1 cellular context compared by ENCODE assay signal in genomic region chr20:38962044-38962897, GRCh38.
A peak's percentile ranks its signal among the peaks of the same experiment; 100 is the strongest.
TF ChIP-seq lines count a peak whose summit lies in the region.

Gene DHX35, plus strand, starts transcription at chr20:38962344. Its CDS starts 24 bp downstream, at chr20:38962368.

TF ChIP-seq in HepG2, 621 proteins besides CTCF, POLR2A, EP300 and RAD21 (continued from another document and continues in another):
- TF ChIP-seq CAMTA2 (CRISPR knock-in tag; IDR thresholded peaks at IDR 0.05; ENCODE audit: borderline replicate concordance), result peak; percentile 99
- 0 out of 2 replicates have a peak, but pooled peaks have one; percentile 68 for TF ChIP-seq TIGD3 (CRISPR knock-in tag; IDR thresholded peaks at IDR 0.05; ENCODE audit: borderline replicate concordance)
- TF ChIP-seq TBX2 (CRISPR knock-in tag; IDR thresholded peaks at IDR 0.05; ENCODE audit: borderline replicate concordance), result peak; percentile 96; the same call in 1 of the 2 replicates
- TF ChIP-seq ZNF468 (CRISPR knock-in tag; IDR thresholded peaks at IDR 0.05), result no peak
- TF ChIP-seq, protein P1, sequence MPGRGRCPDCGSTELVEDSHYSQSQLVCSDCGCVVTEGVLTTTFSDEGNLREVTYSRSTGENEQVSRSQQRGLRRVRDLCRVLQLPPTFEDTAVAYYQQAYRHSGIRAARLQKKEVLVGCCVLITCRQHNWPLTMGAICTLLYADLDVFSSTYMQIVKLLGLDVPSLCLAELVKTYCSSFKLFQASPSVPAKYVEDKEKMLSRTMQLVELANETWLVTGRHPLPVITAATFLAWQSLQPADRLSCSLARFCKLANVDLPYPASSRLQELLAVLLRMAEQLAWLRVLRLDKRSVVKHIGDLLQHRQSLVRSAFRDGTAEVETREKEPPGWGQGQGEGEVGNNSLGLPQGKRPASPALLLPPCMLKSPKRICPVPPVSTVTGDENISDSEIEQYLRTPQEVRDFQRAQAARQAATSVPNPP (CRISPR knock-in tag; IDR thresholded peaks at IDR 0.05), result peak; percentile 98; the same call in 1 of the 2 replicates
- peak; percentile 88 for TF ChIP-seq RNF2 (conservative IDR thresholded peaks at IDR 0.05; ENCODE audit: low read depth)
- TF ChIP-seq POLR2AphosphoS2 (IDR thresholded peaks at IDR 0.05; ENCODE audit: low read depth, low read length), result peak; percentile 59; the same call in 1 of the 2 replicates
- no peak for TF ChIP-seq PRPF4 (IDR thresholded peaks at IDR 0.05; ENCODE audit: low read depth, low read length, poor library complexity, severe bottlenecking)
- peak; percentile 32; the same call in 1 of the 2 replicates for TF ChIP-seq ZBTB20 (CRISPR knock-in tag; IDR thresholded peaks at IDR 0.05; ENCODE audit: borderline replicate concordance, low read depth)
- TF ChIP-seq, protein P2, sequence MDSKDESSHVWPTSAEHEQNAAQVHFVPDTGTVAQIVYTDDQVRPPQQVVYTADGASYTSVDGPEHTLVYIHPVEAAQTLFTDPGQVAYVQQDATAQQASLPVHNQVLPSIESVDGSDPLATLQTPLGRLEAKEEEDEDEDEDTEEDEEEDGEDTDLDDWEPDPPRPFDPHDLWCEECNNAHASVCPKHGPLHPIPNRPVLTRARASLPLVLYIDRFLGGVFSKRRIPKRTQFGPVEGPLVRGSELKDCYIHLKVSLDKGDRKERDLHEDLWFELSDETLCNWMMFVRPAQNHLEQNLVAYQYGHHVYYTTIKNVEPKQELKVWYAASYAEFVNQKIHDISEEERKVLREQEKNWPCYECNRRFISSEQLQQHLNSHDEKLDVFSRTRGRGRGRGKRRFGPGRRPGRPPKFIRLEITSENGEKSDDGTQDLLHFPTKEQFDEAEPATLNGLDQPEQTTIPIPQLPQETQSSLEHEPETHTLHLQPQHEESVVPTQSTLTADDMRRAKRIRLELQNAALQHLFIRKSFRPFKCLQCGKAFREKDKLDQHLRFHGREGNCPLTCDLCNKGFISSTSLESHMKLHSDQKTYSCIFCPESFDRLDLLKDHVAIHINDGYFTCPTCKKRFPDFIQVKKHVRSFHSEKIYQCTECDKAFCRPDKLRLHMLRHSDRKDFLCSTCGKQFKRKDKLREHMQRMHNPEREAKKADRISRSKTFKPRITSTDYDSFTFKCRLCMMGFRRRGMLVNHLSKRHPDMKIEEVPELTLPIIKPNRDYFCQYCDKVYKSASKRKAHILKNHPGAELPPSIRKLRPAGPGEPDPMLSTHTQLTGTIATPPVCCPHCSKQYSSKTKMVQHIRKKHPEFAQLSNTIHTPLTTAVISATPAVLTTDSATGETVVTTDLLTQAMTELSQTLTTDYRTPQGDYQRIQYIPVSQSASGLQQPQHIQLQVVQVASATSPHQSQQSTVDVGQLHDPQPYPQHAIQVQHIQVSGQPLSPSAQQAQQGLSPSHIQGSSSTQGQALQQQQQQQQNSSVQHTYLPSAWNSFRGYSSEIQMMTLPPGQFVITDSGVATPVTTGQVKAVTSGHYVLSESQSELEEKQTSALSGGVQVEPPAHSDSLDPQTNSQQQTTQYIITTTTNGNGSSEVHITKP (CRISPR knock-in tag; IDR thresholded peaks at IDR 0.05; ENCODE audit: low read depth), result peak; percentile 81
- peak; percentile 43; the same call in 1 of the 2 replicates for TF ChIP-seq ZFAT (CRISPR knock-in tag; conservative IDR thresholded peaks at IDR 0.05)
- TF ChIP-seq, protein P3, sequence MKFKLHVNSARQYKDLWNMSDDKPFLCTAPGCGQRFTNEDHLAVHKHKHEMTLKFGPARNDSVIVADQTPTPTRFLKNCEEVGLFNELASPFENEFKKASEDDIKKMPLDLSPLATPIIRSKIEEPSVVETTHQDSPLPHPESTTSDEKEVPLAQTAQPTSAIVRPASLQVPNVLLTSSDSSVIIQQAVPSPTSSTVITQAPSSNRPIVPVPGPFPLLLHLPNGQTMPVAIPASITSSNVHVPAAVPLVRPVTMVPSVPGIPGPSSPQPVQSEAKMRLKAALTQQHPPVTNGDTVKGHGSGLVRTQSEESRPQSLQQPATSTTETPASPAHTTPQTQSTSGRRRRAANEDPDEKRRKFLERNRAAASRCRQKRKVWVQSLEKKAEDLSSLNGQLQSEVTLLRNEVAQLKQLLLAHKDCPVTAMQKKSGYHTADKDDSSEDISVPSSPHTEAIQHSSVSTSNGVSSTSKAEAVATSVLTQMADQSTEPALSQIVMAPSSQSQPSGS (CRISPR knock-in tag; IDR thresholded peaks at IDR 0.05), result peak; percentile 81
- peak; percentile 95 for TF ChIP-seq PATZ1 (CRISPR knock-in tag; IDR thresholded peaks at IDR 0.05)
- TF ChIP-seq ZNF570 (CRISPR knock-in tag; IDR thresholded peaks at IDR 0.05; ENCODE audit: borderline replicate concordance), result 0 out of 2 replicates have a peak, but pooled peaks have one; percentile 81
- TF ChIP-seq ZNF614 (CRISPR knock-in tag; IDR thresholded peaks at IDR 0.05; ENCODE audit: borderline replicate concordance), result peak; percentile 94
- TF ChIP-seq TBP (CRISPR knock-in tag; IDR thresholded peaks at IDR 0.05), result 0 out of 2 replicates have a peak, but pooled peaks have one; percentile 85
- TF ChIP-seq ZNF136 (CRISPR knock-in tag; IDR thresholded peaks at IDR 0.05; ENCODE audit: low read depth), result peak; percentile 94; the same call in 1 of the 2 replicates
- no peak for TF ChIP-seq ZNF652 (CRISPR knock-in tag; IDR thresholded peaks at IDR 0.05; ENCODE audit: borderline replicate concordance, low read depth)
- 0 out of 2 replicates have a peak, but pooled peaks have one; percentile 24 for TF ChIP-seq ZFP36L2 (CRISPR knock-in tag; IDR thresholded peaks at IDR 0.05)
- TF ChIP-seq ATF1 (CRISPR knock-in tag; IDR thresholded peaks at IDR 0.05), result no peak
- no peak for TF ChIP-seq BCLAF1 (IDR thresholded peaks at IDR 0.05)
- TF ChIP-seq MTF2 (CRISPR knock-in tag; IDR thresholded peaks at IDR 0.05; ENCODE audit: borderline replicate concordance), result 0 out of 2 replicates have a peak, but pooled peaks have one; percentile 76
- peak; percentile 91; the same call in 1 of the 2 replicates for TF ChIP-seq ZNF749 (CRISPR knock-in tag; IDR thresholded peaks at IDR 0.05; ENCODE audit: borderline replicate concordance)
- peak; percentile 88; the same call in 1 of the 2 replicates for TF ChIP-seq ZNF556 (CRISPR knock-in tag; IDR thresholded peaks at IDR 0.05; ENCODE audit: borderline replicate concordance)
- TF ChIP-seq SUZ12 (IDR thresholded peaks at IDR 0.05; ENCODE audit: low read depth, low read length), result no peak
- 0 out of 2 replicates have a peak, but pooled peaks have one; percentile 44 for TF ChIP-seq KDM4B (CRISPR knock-in tag; IDR thresholded peaks at IDR 0.05)
- no peak for TF ChIP-seq ZNF496 (CRISPR knock-in tag; IDR thresholded peaks at IDR 0.05; ENCODE audit: insufficient replicate concordance)
- peak; percentile 76 for TF ChIP-seq ZBTB7A (CRISPR knock-in tag; IDR thresholded peaks at IDR 0.05)
- peak; percentile 44 for TF ChIP-seq ZNF441 (CRISPR knock-in tag; IDR thresholded peaks at IDR 0.05; ENCODE audit: borderline replicate concordance)
- TF ChIP-seq, protein P4, sequence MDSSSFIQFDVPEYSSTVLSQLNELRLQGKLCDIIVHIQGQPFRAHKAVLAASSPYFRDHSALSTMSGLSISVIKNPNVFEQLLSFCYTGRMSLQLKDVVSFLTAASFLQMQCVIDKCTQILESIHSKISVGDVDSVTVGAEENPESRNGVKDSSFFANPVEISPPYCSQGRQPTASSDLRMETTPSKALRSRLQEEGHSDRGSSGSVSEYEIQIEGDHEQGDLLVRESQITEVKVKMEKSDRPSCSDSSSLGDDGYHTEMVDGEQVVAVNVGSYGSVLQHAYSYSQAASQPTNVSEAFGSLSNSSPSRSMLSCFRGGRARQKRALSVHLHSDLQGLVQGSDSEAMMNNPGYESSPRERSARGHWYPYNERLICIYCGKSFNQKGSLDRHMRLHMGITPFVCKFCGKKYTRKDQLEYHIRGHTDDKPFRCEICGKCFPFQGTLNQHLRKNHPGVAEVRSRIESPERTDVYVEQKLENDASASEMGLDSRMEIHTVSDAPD (CRISPR knock-in tag; IDR thresholded peaks at IDR 0.05), result peak; percentile 44; the same call in 1 of the 2 replicates
- TF ChIP-seq HNF1B (CRISPR knock-in tag; IDR thresholded peaks at IDR 0.05), result peak; percentile 90
- TF ChIP-seq ZNF672 (CRISPR knock-in tag; IDR thresholded peaks at IDR 0.05), result no peak
- peak; percentile 94; the same call in 1 of the 2 replicates for TF ChIP-seq GLI4 (CRISPR knock-in tag; IDR thresholded peaks at IDR 0.05; ENCODE audit: borderline replicate concordance)
- peak; percentile 96 for TF ChIP-seq SP5 (CRISPR knock-in tag; IDR thresholded peaks at IDR 0.05; ENCODE audit: borderline replicate concordance, low read depth)
- peak; percentile 66; the same call in 1 of the 2 replicates for TF ChIP-seq NCOR1 (IDR thresholded peaks at IDR 0.05; ENCODE audit: borderline replicate concordance, low read length)
- peak; percentile 86 for TF ChIP-seq RXRB (CRISPR knock-in tag; IDR thresholded peaks at IDR 0.05; ENCODE audit: borderline replicate concordance)
- TF ChIP-seq, protein P5, sequence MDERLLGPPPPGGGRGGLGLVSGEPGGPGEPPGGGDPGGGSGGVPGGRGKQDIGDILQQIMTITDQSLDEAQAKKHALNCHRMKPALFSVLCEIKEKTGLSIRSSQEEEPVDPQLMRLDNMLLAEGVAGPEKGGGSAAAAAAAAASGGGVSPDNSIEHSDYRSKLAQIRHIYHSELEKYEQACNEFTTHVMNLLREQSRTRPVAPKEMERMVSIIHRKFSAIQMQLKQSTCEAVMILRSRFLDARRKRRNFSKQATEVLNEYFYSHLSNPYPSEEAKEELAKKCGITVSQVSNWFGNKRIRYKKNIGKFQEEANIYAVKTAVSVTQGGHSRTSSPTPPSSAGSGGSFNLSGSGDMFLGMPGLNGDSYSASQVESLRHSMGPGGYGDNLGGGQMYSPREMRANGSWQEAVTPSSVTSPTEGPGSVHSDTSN (CRISPR knock-in tag; IDR thresholded peaks at IDR 0.05), result no peak
- peak; percentile 89; the same call in 1 of the 2 replicates for TF ChIP-seq ZNF34 (CRISPR knock-in tag; IDR thresholded peaks at IDR 0.05; ENCODE audit: borderline replicate concordance)
- TF ChIP-seq RFX3 (CRISPR knock-in tag; IDR thresholded peaks at IDR 0.05), result no peak
- TF ChIP-seq ZNF296 (CRISPR knock-in tag; conservative IDR thresholded peaks at IDR 0.05), result peak; percentile 74; the same call in 1 of the 2 replicates
- TF ChIP-seq MAFF (IDR thresholded peaks at IDR 0.05; ENCODE audit: low read depth, low read length), result no peak
- TF ChIP-seq ZFP82 (CRISPR knock-in tag; IDR thresholded peaks at IDR 0.05; ENCODE audit: borderline replicate concordance), result no peak
- TF ChIP-seq SMYD3 (CRISPR knock-in tag; IDR thresholded peaks at IDR 0.05), result no peak
- TF ChIP-seq, protein P6, sequence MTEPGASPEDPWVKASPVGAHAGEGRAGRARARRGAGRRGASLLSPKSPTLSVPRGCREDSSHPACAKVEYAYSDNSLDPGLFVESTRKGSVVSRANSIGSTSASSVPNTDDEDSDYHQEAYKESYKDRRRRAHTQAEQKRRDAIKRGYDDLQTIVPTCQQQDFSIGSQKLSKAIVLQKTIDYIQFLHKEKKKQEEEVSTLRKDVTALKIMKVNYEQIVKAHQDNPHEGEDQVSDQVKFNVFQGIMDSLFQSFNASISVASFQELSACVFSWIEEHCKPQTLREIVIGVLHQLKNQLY (CRISPR knock-in tag; IDR thresholded peaks at IDR 0.05), result peak; percentile 73
- peak; percentile 94 for TF ChIP-seq HIVEP1 (CRISPR knock-in tag; IDR thresholded peaks at IDR 0.05)
- no peak; the same call in 1 of the 2 replicates for TF ChIP-seq RFX5 (IDR thresholded peaks at IDR 0.05; ENCODE audit: low read depth, low read length)
